Comparison of ENCODE assay signal across 18 cellular contexts in the genomic region with DNA sequence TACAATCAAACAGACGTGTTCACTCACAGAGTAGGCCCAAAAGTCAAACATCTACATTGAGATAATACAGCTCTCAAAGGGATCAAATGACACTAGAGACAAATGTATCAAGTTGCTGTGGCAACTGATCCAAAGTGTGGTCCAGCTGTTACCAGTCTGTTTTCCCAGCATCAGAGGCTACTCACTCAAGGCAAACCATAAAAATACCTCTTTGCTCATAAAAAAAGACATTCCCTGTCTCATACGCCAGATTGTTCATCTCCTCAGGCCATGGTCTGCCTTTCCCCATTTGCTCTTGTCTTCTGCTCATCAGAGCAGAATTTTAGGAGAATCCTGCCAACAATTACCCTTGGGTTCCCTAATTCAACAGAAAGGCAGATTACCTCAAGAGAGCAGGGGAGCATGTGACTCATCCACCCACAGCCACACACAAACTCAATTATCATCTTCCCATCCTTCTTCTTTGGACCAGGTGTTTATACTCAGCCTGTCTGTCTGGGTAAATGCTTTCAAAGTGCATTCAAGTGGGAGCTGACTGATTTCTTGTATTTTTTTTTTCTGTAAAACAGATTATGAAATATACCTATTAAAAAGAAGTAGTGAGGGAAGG.
DNase-seq lines count a peak whose midpoint lies in the region; ATAC-seq and TF ChIP-seq lines count a peak whose summit lies in the region.
"Had no signal": no experiment of that assay in that cellular context is flagged by ENCODE, and none has a peak within 500 bp of the region (broad histone marks: within the 10 kb centered on the region; RNA-seq: fewer than 3 reads in every experiment).

No MANE protein-coding gene starts in this region.

- no peak overlapping the region for H3K4ac ChIP-seq in mesendoderm (ENCODE audit: low read depth, low read length)

- H2BK120ac ChIP-seq in mesendoderm (ENCODE audit: low read depth, low read length), result no peak overlapping the region

- no peak overlapping the region for H2BK15ac ChIP-seq in mesendoderm (replicated peaks; ENCODE audit: low read depth)

- TF ChIP-seq CTCF in HFF-Myc (IDR thresholded peaks at IDR 0.05; ENCODE audit: low read depth, low read length, missing control alignments) (no peak), nephron (IDR thresholded peaks at IDR 0.05; ENCODE audit: unreplicated experiment in 3 of 3) (no peak), upper lobe of right lung (IDR thresholded peaks at IDR 0.05) (no peak)

- H3K36me3 ChIP-seq in mesendoderm (ENCODE audit: control insufficient read depth, insufficient read depth, low read length) (no peaks in the 10 kb centered on the region), upper lobe of right lung (no peaks in the 10 kb centered on the region)
- H3K36me3 ChIP-seq: transverse colon had no signal

- H3K18ac ChIP-seq in mesendoderm (ENCODE audit: low read length), result no peak overlapping the region

- H3K27ac Mint-ChIP-seq in nephron, result peak overlapping the region; percentile 64 to 87 (median 80)
- H3K27ac Mint-ChIP-seq: activated naive CD8-positive, alpha-beta T cell treated with anti-CD3 and anti-CD28 coated beads for 36 hours; natural killer cell treated with Interleukin-12 subunit alpha and Interleukin-12 subunit beta and Interleukin-15 and Interleukin-18, amount 100 ng/mL, for 72 hours; stimulated activated naive CD8-positive, alpha-beta T cell treated with anti-CD3 and anti-CD28 coated beads, Interleukin-15, Interleukin-2, amounts not matched to agents 100 ng/mL and 50 ng/mL, for 24 hours had no signal

- H2AK5ac ChIP-seq in mesendoderm (ENCODE audit: low read length), result no peak overlapping the region

- H3K79me2 ChIP-seq in mesendoderm (ENCODE audit: control insufficient read depth, insufficient read depth, low read length), result no peaks in the 10 kb centered on the region

- DNase-seq in HFF-Myc (ENCODE audit: extremely low read depth, low read depth) (peak; percentile 33), NCI-H187 treated with DMSO at 0.1 percent for 48 hours (lab: John Stamatoyannopoulos, UW) (peak; percentile 71), NCI-H748 (lab: John Stamatoyannopoulos, UW; ENCODE audit: unreplicated experiment) (peak; percentile 94), anterior cingulate cortex (lab: John Stamatoyannopoulos, UW) (no peak), mesendoderm (no peak), upper lobe of right lung (no peak)
- DNase-seq: activated CD4-positive, alpha-beta T cell treated with anti-CD3 and anti-CD28 coated beads for 1 hour; activated naive CD8-positive, alpha-beta T cell treated with anti-CD3 and anti-CD28 coated beads for 36 hours; AML-193; body of pancreas; Caco-2; NCI-H2081 treated with DMSO at 0.1 percent for 48 hours; RPMI8226; transverse colon had no signal

- H3K4me3 ChIP-seq in HFF-Myc (replicated peaks; ENCODE audit: low read depth, low read length) (no peak overlapping the region), mesendoderm (ENCODE audit: low read length) (no peak overlapping the region), upper lobe of right lung (no peak overlapping the region)
- H3K4me3 ChIP-seq: body of pancreas, transverse colon had no signal

- H3K23ac ChIP-seq in mesendoderm (ENCODE audit: low read length), result no peak overlapping the region

- no peak overlapping the region for H3K4me2 ChIP-seq in mesendoderm (ENCODE audit: low read length)

- H3K9me3 Mint-ChIP-seq in nephron, result peaks cover 14% of the 10 kb centered on the region
- H3K9me3 Mint-ChIP-seq: activated naive CD8-positive, alpha-beta T cell treated with anti-CD3 and anti-CD28 coated beads for 36 hours; natural killer cell treated with Interleukin-12 subunit alpha and Interleukin-12 subunit beta and Interleukin-15 and Interleukin-18, amount 100 ng/mL, for 72 hours; stimulated activated naive CD8-positive, alpha-beta T cell treated with anti-CD3 and anti-CD28 coated beads, Interleukin-15, Interleukin-2, amounts not matched to agents 100 ng/mL and 50 ng/mL, for 24 hours had no signal

- H2BK5ac ChIP-seq in mesendoderm (ENCODE audit: low read length), result no peak overlapping the region

- ATAC-seq in upper lobe of right lung, result no peak
- ATAC-seq: body of pancreas; HCT116; natural killer cell treated with Interleukin-12 subunit alpha and Interleukin-12 subunit beta and Interleukin-15 and Interleukin-18, amount 100 ng/mL, for 72 hours had no signal

- H4K5ac ChIP-seq in mesendoderm (ENCODE audit: low read length), result no peak overlapping the region

- no peak overlapping the region for H3K56ac ChIP-seq in mesendoderm (ENCODE audit: low read length)

- H4K8ac ChIP-seq in mesendoderm (ENCODE audit: low read depth, low read length), result no peak overlapping the region

- H3K9me3 ChIP-seq in upper lobe of right lung, result no peaks in the 10 kb centered on the region
- H3K9me3 ChIP-seq: body of pancreas, Caco-2, transverse colon had no signal

- H3K4me1 Mint-ChIP-seq in nephron, result peaks cover 26% of the 10 kb centered on the region
- H3K4me1 Mint-ChIP-seq: activated naive CD8-positive, alpha-beta T cell treated with anti-CD3 and anti-CD28 coated beads for 36 hours had no signal

- intact Hi-C loops in upper lobe of right lung (cut with DNase I), result no loop called here

- H3K27me3 Mint-ChIP-seq in nephron (ENCODE audit: low read depth), result no peaks in the 10 kb centered on the region

- WGBS in mesendoderm (ENCODE audit: extremely low coverage, insufficient coverage, low lambda C conversion rate), result no CpG with 5 or more reads among the region's 2 CpGs

- H3K4me3 Mint-ChIP-seq in nephron, result no peak overlapping the region
- H3K4me3 Mint-ChIP-seq: activated naive CD8-positive, alpha-beta T cell treated with anti-CD3 and anti-CD28 coated beads for 36 hours; natural killer cell treated with Interleukin-12 subunit alpha and Interleukin-12 subunit beta and Interleukin-15 and Interleukin-18, amount 100 ng/mL, for 72 hours; stimulated activated naive CD8-positive, alpha-beta T cell treated with anti-CD3 and anti-CD28 coated beads, Interleukin-15, Interleukin-2, amounts not matched to agents 100 ng/mL and 50 ng/mL, for 24 hours had no signal

- H3K9ac ChIP-seq in mesendoderm (ENCODE audit: low read length), result no peak overlapping the region

- H3K36me3 Mint-ChIP-seq in nephron (ENCODE audit: low read depth), result no peaks in the 10 kb centered on the region
- H3K36me3 Mint-ChIP-seq: activated naive CD8-positive, alpha-beta T cell treated with anti-CD3 and anti-CD28 coated beads for 36 hours; natural killer cell treated with Interleukin-12 subunit alpha and Interleukin-12 subunit beta and Interleukin-15 and Interleukin-18, amount 100 ng/mL, for 72 hours had no signal

- H3K4me1 ChIP-seq in mesendoderm (ENCODE audit: control insufficient read depth, low read depth, low read length) (no peaks in the 10 kb centered on the region), upper lobe of right lung (no peaks in the 10 kb centered on the region)
- H3K4me1 ChIP-seq: body of pancreas, Caco-2, transverse colon had no signal

- H3K27me3 ChIP-seq in mesendoderm (ENCODE audit: insufficient read depth, low read length, poor library complexity), result no peaks in the 10 kb centered on the region
- H3K27me3 ChIP-seq in upper lobe of right lung, result no peaks in the 10 kb centered on the region
- H3K27me3 ChIP-seq: body of pancreas, transverse colon had no signal

- no peak overlapping the region for H3K27ac ChIP-seq in mesendoderm (ENCODE audit: low read depth, low read length)
- no peak overlapping the region for H3K27ac ChIP-seq in upper lobe of right lung
- H3K27ac ChIP-seq: body of pancreas, transverse colon had no signal

- no peaks in the 10 kb centered on the region for H3K79me1 ChIP-seq in mesendoderm (ENCODE audit: low read length)

Comparison
In these comparisons a context has a peak if more than half of its experiments do, and no peak if none do; other contexts are left out.
1. DNase-seq: peak in HFF-Myc (single experiment), NCI-H187 treated with DMSO at 0.1 percent for 48 hours (single experiment) and NCI-H748 (single experiment); none in anterior cingulate cortex (0 of 58), mesendoderm (single experiment) and upper lobe of right lung (single experiment).